In genomic region chrX:39492495-39493162, GRCh38 we compare ENCODE assay signal across 1 cellular context.
TF ChIP-seq lines count a peak whose summit lies in the region.

No MANE protein-coding gene starts in this region.

TF ChIP-seq in GM23338, 12 proteins besides CTCF, POLR2A, EP300 and RAD21 (continued from another document):
- TF ChIP-seq ZNF462 (CRISPR knock-in tag; IDR thresholded peaks at IDR 0.05), result no peak
- TF ChIP-seq, protein P1, sequence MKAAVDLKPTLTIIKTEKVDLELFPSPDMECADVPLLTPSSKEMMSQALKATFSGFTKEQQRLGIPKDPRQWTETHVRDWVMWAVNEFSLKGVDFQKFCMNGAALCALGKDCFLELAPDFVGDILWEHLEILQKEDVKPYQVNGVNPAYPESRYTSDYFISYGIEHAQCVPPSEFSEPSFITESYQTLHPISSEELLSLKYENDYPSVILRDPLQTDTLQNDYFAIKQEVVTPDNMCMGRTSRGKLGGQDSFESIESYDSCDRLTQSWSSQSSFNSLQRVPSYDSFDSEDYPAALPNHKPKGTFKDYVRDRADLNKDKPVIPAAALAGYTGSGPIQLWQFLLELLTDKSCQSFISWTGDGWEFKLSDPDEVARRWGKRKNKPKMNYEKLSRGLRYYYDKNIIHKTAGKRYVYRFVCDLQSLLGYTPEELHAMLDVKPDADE (IDR thresholded peaks at IDR 0.05), result no peak
- TF ChIP-seq POLR2AphosphoS5 (IDR thresholded peaks at IDR 0.05; ENCODE audit: low read depth), result no peak
